ENCODE assay signal across 9 cellular contexts in genomic region chr1:19315378-19316206, GRCh38. TPM values are rescaled to one million over a fixed set of nuclear protein-coding genes. Genes with fewer than 3 reads are reported as not detected.
A peak's percentile ranks its signal among the peaks of the same experiment; 100 is the strongest.
DNase-seq lines count a peak whose midpoint lies in the region; ATAC-seq lines count a peak whose summit lies in the region.
"Had no signal": no experiment of that assay in that cellular context is flagged by ENCODE, and none has a peak within 500 bp of the region (broad histone marks: within the 10 kb centered on the region; RNA-seq: fewer than 3 reads in every experiment).

No MANE protein-coding gene starts in this region.

- intact Hi-C loops in right cardiac atrium (cut with DNase I): no loop called here

- DNase-seq in GM04503 (ENCODE audit: low read depth) (peak; percentile 20), T-helper 17 cell (no peak), medulla oblongata (ENCODE audit: extremely low spot score) (peak; percentile 21), NCI-H187 treated with DMSO at 0.1 percent for 48 hours (lab: John Stamatoyannopoulos, UW) (no peak), right cardiac atrium (no peak), foreskin melanocyte (no peak)

- WGBS in right cardiac atrium: 71% methylated on average over 17 of the region's 17 CpGs

- H3K27me3 ChIP-seq in right cardiac atrium (ENCODE audit: control insufficient read depth, insufficient read depth): no peaks in the 10 kb centered on the region

- no peaks in the 10 kb centered on the region for H3K4me1 ChIP-seq in right cardiac atrium (ENCODE audit: control insufficient read depth, insufficient read depth, low read length)

- no peak overlapping the region for H3K4me3 Mint-ChIP-seq in T-helper 17 cell
- H3K4me3 Mint-ChIP-seq: T-cell had no signal

- no peak overlapping the region for H3K4me3 ChIP-seq in right cardiac atrium (ENCODE audit: low read length)

- peak overlapping the region; percentile 66 for H3K27ac Mint-ChIP-seq in T-helper 17 cell
- H3K27ac Mint-ChIP-seq: T-cell had no signal

- no peaks in the 10 kb centered on the region for H3K27me3 Mint-ChIP-seq in T-helper 17 cell
- H3K27me3 Mint-ChIP-seq: T-cell had no signal

- H3K27ac ChIP-seq in right cardiac atrium (ENCODE audit: low read length): no peak overlapping the region

- peaks cover 5% of the 10 kb centered on the region for H3K36me3 Mint-ChIP-seq in T-helper 17 cell (ENCODE audit: low read depth)

- peak; percentile 41 for ATAC-seq in HG02610 (IDR thresholded peaks at IDR 0.05; ENCODE audit: unreplicated experiment)
- no peak for ATAC-seq in T-helper 17 cell
- no peak for ATAC-seq in right cardiac atrium
- no peak for ATAC-seq in GM21381 (IDR thresholded peaks at IDR 0.05; ENCODE audit: unreplicated experiment)
- ATAC-seq: T-cell had no signal

- H3K9me3 ChIP-seq in T-helper 17 cell (ENCODE audit: control insufficient read depth, low read length, poor library complexity, severe bottlenecking) (no peaks in the 10 kb centered on the region), right cardiac atrium (ENCODE audit: control insufficient read depth, low read length) (no peaks in the 10 kb centered on the region)

- H3K4me1 Mint-ChIP-seq in T-helper 17 cell: peaks cover 29% of the 10 kb centered on the region

RNA-seq across cellular contexts. Expression of gene SLC66A1, which starts 3.5 kb away (rescaled TPM):
- total RNA-seq in T-helper 17 cell: 1 to 10 TPM; 3.3 to 3.9 TPM
- total RNA-seq in right cardiac atrium: 1 to 10 TPM; 6.6 to 7.3 (median 7.2) TPM
- 9.2 TPM for polyA plus RNA-seq in right cardiac atrium

RNA-seq across cellular contexts. Expression of gene AKR7A2, which starts 3.6 kb away (rescaled TPM):
- total RNA-seq in T-helper 17 cell: 10 to 100 TPM; 17.3 to 21.9 TPM
- total RNA-seq in right cardiac atrium: 10 to 100 TPM; 29.7 to 41.9 (median 40.0) TPM
- 25.9 TPM for polyA plus RNA-seq in right cardiac atrium

RNA-seq across cellular contexts. Expression of gene AKR7A3, which starts 27.0 kb away (rescaled TPM):
- 1 to 10 TPM; 1.1 to 1.4 TPM for total RNA-seq in T-helper 17 cell
- under 1 TPM in 3 of 4 donors, not detected in 1; 0.17 to 0.26 (median 0.22) TPM for total RNA-seq in right cardiac atrium
- polyA plus RNA-seq in right cardiac atrium: 0.20 TPM

Comparison
In these comparisons a context has a peak if more than half of its experiments do, and no peak if none do; other contexts are left out.
1. DNase-seq: peak in GM04503 (single experiment) and medulla oblongata (single experiment); none in T-helper 17 cell (0 of 3), NCI-H187 treated with DMSO at 0.1 percent for 48 hours (single experiment), right cardiac atrium (0 of 3) and foreskin melanocyte (single experiment).